ENCODE assay signal across 22 cellular contexts in the genomic region with DNA sequence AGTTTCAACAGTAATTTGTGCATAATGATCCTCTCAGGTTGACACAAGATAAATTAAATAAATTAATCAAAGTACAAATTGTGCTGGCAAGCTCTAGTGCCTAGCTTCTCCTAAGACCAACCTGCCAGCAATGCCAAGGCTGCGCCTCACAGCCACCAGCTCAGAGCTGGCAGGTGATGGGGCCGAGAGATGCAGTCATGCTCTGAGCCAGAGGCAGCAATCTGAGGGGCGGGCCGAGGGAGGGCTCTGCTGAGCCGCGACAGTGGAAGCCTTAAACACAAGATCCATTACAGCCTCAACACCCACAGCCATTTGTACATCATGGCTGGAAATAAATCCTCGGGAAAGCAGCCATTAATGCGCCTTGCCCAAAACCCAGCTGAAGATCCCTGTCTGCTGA.
"Had no signal": no experiment of that assay in that cellular context is flagged by ENCODE, and none has a peak within 500 bp of the region (broad histone marks: within the 10 kb centered on the region; RNA-seq: fewer than 3 reads in every experiment).

No MANE protein-coding gene starts in this region.

- H3K4me1 ChIP-seq: breast epithelium, parathyroid adenoma, suprapubic skin, tibial nerve had no signal

- H3K27ac ChIP-seq: breast epithelium, parathyroid adenoma, stomach, suprapubic skin, tibial nerve had no signal

- H3K27me3 ChIP-seq: breast epithelium, stomach, suprapubic skin, tibial nerve had no signal

- H3K4me3 ChIP-seq: breast epithelium, stomach, suprapubic skin, tibial nerve had no signal

- DNase-seq: activated CD4-positive, alpha-beta memory T cell treated with anti-CD3 and anti-CD28 coated beads for 36 hours; activated CD4-positive, alpha-beta T cell treated with anti-CD3 and anti-CD28 coated beads for 4 hours; activated CD4-positive, CD25-positive, alpha-beta regulatory T cell; activated naive CD4-positive, alpha-beta T cell treated with Interleukin-2 at 50 U/mL for 16 hours; activated naive CD8-positive, alpha-beta T cell treated with anti-CD3 and anti-CD28 coated beads for 36 hours; activated T-cell treated with anti-CD3 and anti-CD28 coated beads, Interleukin-2, amount 50 U/mL, for 48 hours; cerebellar nuclear complex; effector CD4-positive, alpha-beta T cell; erythroblast; foreskin fibroblast; midbrain; natural killer cell; small intestine; stimulated activated CD4-positive, alpha-beta T cell treated with anti-CD3 and anti-CD28 coated beads, Interleukin-2, amount 100 ng/mL, for 24 hours; stomach; T1000 had no signal

- ATAC-seq: natural killer cell; sciatic nerve; stimulated activated memory B cell treated with anti-CD40 and anti-IgM and Interleukin-4, amounts not matched to agents 10 μg/mL and 1 μg/mL and 100 μg/mL, for 72 hours had no signal

- H3K36me3 ChIP-seq: breast epithelium had no signal

- H3K9me3 ChIP-seq: breast epithelium, stomach, suprapubic skin, tibial nerve had no signal
